Comparison of ENCODE assay signal across 16 cellular contexts in genomic region chr2:239037559-239037910, GRCh38.
DNase-seq lines count a peak whose midpoint lies in the region; TF ChIP-seq lines count a peak whose summit lies in the region.
"Had no signal": no experiment of that assay in that cellular context is flagged by ENCODE, and none has a peak within 500 bp of the region (broad histone marks: within the 10 kb centered on the region; RNA-seq: fewer than 3 reads in every experiment).

No MANE protein-coding gene starts in this region.

- no peaks in the 10 kb centered on the region for H3K36me3 Mint-ChIP-seq in activated naive CD4-positive, alpha-beta T cell treated with anti-CD3 and anti-CD28 coated beads, Interleukin-2, amount 10 ng/mL, durations not matched to agents 7 days and 5 days
- H3K36me3 Mint-ChIP-seq in endothelial cell (ENCODE audit: low read depth, unreplicated experiment) (no peaks in the 10 kb centered on the region), nephron progenitor cell (ENCODE audit: low read depth) (no peaks in the 10 kb centered on the region)
- H3K36me3 Mint-ChIP-seq: CD8-positive, alpha-beta T cell had no signal

- H3K4me3 Mint-ChIP-seq in activated naive CD4-positive, alpha-beta T cell treated with anti-CD3 and anti-CD28 coated beads, Interleukin-2, amount 10 ng/mL, durations not matched to agents 7 days and 5 days = no peak overlapping the region
- H3K4me3 Mint-ChIP-seq in endothelial cell (ENCODE audit: unreplicated experiment) = peak overlapping the region; percentile 56
- no peak overlapping the region for H3K4me3 Mint-ChIP-seq in nephron progenitor cell
- H3K4me3 Mint-ChIP-seq: CD8-positive, alpha-beta T cell had no signal

- peak; percentile 6 for DNase-seq in activated naive CD4-positive, alpha-beta T cell treated with anti-CD3 and anti-CD28 coated beads, Interleukin-2, amount 10 ng/mL, durations not matched to agents 7 days and 5 days
- no peak for DNase-seq in activated naive CD4-positive, alpha-beta T cell (lab: John Stamatoyannopoulos, UW)
- DNase-seq in endothelial cell (ENCODE audit: low spot score) (no peak), nephron progenitor cell (no peak), posterior vena cava (ENCODE audit: low spot score) (peak; percentile 74), HUDEP-2 (lab: John Stamatoyannopoulos, UW; ENCODE audit: unreplicated experiment in 76 of 76) (no peak), HK-2 (ENCODE audit: unreplicated experiment) (no peak), 8988T (no peak)
- DNase-seq: Calu3; CD8-positive, alpha-beta T cell; DMS 273 treated with DMSO at 0.1 percent for 48 hours; DMS53; DND-41; EL; GM23248 had no signal

- intact Hi-C loops in posterior vena cava (cut with DNase I) = loop anchor here in 1 of 2 donors (10.0 kb wide), 1 partner anchor 257 kb away; no protein-coding TSS in a partner anchor

- H3K27me3 Mint-ChIP-seq in activated naive CD4-positive, alpha-beta T cell treated with anti-CD3 and anti-CD28 coated beads, Interleukin-2, amount 10 ng/mL, durations not matched to agents 7 days and 5 days = peaks cover 33% of the 10 kb centered on the region
- H3K27me3 Mint-ChIP-seq in endothelial cell (ENCODE audit: unreplicated experiment) (peaks cover 4% of the 10 kb centered on the region), nephron progenitor cell (ENCODE audit: low read depth, poor library complexity) (peaks cover 5% of the 10 kb centered on the region)

- H3K4me1 Mint-ChIP-seq in activated naive CD4-positive, alpha-beta T cell treated with anti-CD3 and anti-CD28 coated beads, Interleukin-2, amount 10 ng/mL, durations not matched to agents 7 days and 5 days = no peaks in the 10 kb centered on the region
- H3K4me1 Mint-ChIP-seq in endothelial cell (ENCODE audit: unreplicated experiment) (no peaks in the 10 kb centered on the region), nephron progenitor cell (peaks cover 28% of the 10 kb centered on the region)
- H3K4me1 Mint-ChIP-seq: IgD-negative memory B cell had no signal

- TF ChIP-seq CTCF in endothelial cell (IDR thresholded peaks at IDR 0.05; ENCODE audit: unreplicated experiment) = no peak
- TF ChIP-seq CTCF in nephron progenitor cell (IDR thresholded peaks at IDR 0.05) = no peak

- CTCF ChIA-PET in activated naive CD4-positive, alpha-beta T cell treated with anti-CD3 and anti-CD28 coated beads, Interleukin-2, amount 10 ng/mL, durations not matched to agents 7 days and 5 days (lab: Charles Lee) = no interaction called here

- peak overlapping the region; percentile 29 for H3K27ac Mint-ChIP-seq in activated naive CD4-positive, alpha-beta T cell treated with anti-CD3 and anti-CD28 coated beads, Interleukin-2, amount 10 ng/mL, durations not matched to agents 7 days and 5 days
- H3K27ac Mint-ChIP-seq in endothelial cell (ENCODE audit: unreplicated experiment) = no peak overlapping the region
- peak overlapping the region; percentile 12 for H3K27ac Mint-ChIP-seq in nephron progenitor cell
- H3K27ac Mint-ChIP-seq: CD8-positive, alpha-beta T cell; IgD-negative memory B cell had no signal

- no peaks in the 10 kb centered on the region for H3K9me3 Mint-ChIP-seq in activated naive CD4-positive, alpha-beta T cell treated with anti-CD3 and anti-CD28 coated beads, Interleukin-2, amount 10 ng/mL, durations not matched to agents 7 days and 5 days
- H3K9me3 Mint-ChIP-seq in endothelial cell (ENCODE audit: unreplicated experiment) = no peaks in the 10 kb centered on the region
- H3K9me3 Mint-ChIP-seq in nephron progenitor cell = peaks cover 3% of the 10 kb centered on the region
- H3K9me3 Mint-ChIP-seq: CD8-positive, alpha-beta T cell; IgD-negative memory B cell had no signal

Comparison
In these comparisons a context has a peak if more than half of its experiments do, and no peak if none do; other contexts are left out.
1. DNase-seq: peak in activated naive CD4-positive, alpha-beta T cell treated with anti-CD3 and anti-CD28 coated beads, Interleukin-2, amount 10 ng/mL, durations not matched to agents 7 days and 5 days (single experiment) and posterior vena cava (single experiment); none in activated naive CD4-positive, alpha-beta T cell (0 of 4), endothelial cell (single experiment), nephron progenitor cell (single experiment), HUDEP-2 (0 of 76), HK-2 (single experiment) and 8988T (single experiment).